In the genomic region with DNA sequence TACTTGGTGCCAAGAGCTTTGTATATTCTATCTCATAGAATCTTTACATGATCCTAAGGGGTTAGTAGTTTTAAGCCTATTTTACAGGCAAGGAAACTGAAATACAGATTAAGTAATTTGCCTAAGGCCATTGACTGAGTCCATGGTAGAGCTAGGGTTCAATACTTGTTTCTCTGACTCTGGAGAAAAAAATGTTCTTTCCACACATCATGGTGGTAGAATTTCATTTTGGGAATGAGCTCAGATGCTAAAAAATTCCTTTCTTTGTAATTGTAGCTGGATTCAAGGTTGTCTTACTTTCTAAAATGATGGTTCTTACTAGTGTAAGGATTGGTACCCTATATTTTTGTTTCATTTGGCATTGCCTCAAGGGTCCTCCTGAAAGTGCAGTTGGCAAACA, we compare ENCODE assay signal across 15 cellular contexts.
"Had no signal": no experiment of that assay in that cellular context is flagged by ENCODE, and none has a peak within 500 bp of the region (broad histone marks: within the 10 kb centered on the region; RNA-seq: fewer than 3 reads in every experiment).

No MANE protein-coding gene starts in this region.

- H3K9me3 Mint-ChIP-seq: endodermal cell; naive B cell; stimulated activated effector memory CD8-positive, alpha-beta T cell treated with anti-CD3 and anti-CD28 coated beads, Interleukin-12 subunit alpha, Interleukin-12 subunit beta, amount 100 ng/mL, for 72 hours; WTC11 had no signal

- H3K36me3 Mint-ChIP-seq: naive B cell; stimulated activated effector memory CD8-positive, alpha-beta T cell treated with anti-CD3 and anti-CD28 coated beads, Interleukin-12 subunit alpha, Interleukin-12 subunit beta, amount 100 ng/mL, for 72 hours; WTC11 had no signal

- H3K27me3 Mint-ChIP-seq: naive B cell, T-helper 17 cell had no signal

- ATAC-seq: stimulated activated effector memory CD8-positive, alpha-beta T cell treated with anti-CD3 and anti-CD28 coated beads, Interleukin-12 subunit alpha, Interleukin-12 subunit beta, amount 100 ng/mL, for 72 hours; T-helper 17 cell; WTC11 had no signal

- H3K27ac ChIP-seq: hepatocyte, left ventricle myocardium inferior, parathyroid adenoma had no signal

- H3K4me1 Mint-ChIP-seq: WTC11 had no signal

- H3K27me3 ChIP-seq: hepatocyte had no signal

- H3K9me3 ChIP-seq: left ventricle myocardium inferior had no signal

- FAIRE-seq: urothelium cell line had no signal

- H3K4me3 ChIP-seq: hepatocyte, left ventricle myocardium inferior had no signal

- DNase-seq: activated CD4-positive, alpha-beta T cell treated with anti-CD3 and anti-CD28 coated beads, Interleukin-2, amount 50 U/mL, for 1 hour; activated CD8-positive, alpha-beta memory T cell treated with anti-CD3 and anti-CD28 coated beads for 24 hours; aorta; dermis blood vessel endothelial cell; endodermal cell; erythroblast; left ventricle myocardium inferior; naive B cell; retina; T-helper 17 cell had no signal

- H3K4me3 Mint-ChIP-seq: endodermal cell; naive B cell; stimulated activated effector memory CD8-positive, alpha-beta T cell treated with anti-CD3 and anti-CD28 coated beads, Interleukin-12 subunit alpha, Interleukin-12 subunit beta, amount 100 ng/mL, for 72 hours; T-helper 17 cell; WTC11 had no signal

- H3K36me3 ChIP-seq: left ventricle myocardium inferior had no signal

- H3K27ac Mint-ChIP-seq: endodermal cell; stimulated activated effector memory CD8-positive, alpha-beta T cell treated with anti-CD3 and anti-CD28 coated beads, Interleukin-12 subunit alpha, Interleukin-12 subunit beta, amount 100 ng/mL, for 72 hours; WTC11 had no signal
